13 cellular contexts compared by ENCODE assay signal in genomic region chr10:95475003-95475383, GRCh38.
DNase-seq lines count a peak whose midpoint lies in the region; TF ChIP-seq lines count a peak whose summit lies in the region.
"Had no signal": no experiment of that assay in that cellular context is flagged by ENCODE, and none has a peak within 500 bp of the region (broad histone marks: within the 10 kb centered on the region; RNA-seq: fewer than 3 reads in every experiment).

No MANE protein-coding gene starts in this region.

- H3K36me3 Mint-ChIP-seq in brain, result no peaks in the 10 kb centered on the region

- H3K9me3 ChIP-seq in hepatocyte (ENCODE audit: low read depth), result no peaks in the 10 kb centered on the region
- H3K9me3 ChIP-seq in sigmoid colon, result no peaks in the 10 kb centered on the region
- H3K9me3 ChIP-seq in SK-N-SH, result no peaks in the 10 kb centered on the region

- peak overlapping the region; percentile 85 for H3K27ac ChIP-seq in 22Rv1
- H3K27ac ChIP-seq in hepatocyte, result peak overlapping the region; percentile 90
- H3K27ac ChIP-seq in sigmoid colon, result peak overlapping the region; percentile 84 to 98 (median 90)
- no peak overlapping the region for H3K27ac ChIP-seq in SK-N-SH (ENCODE audit: low read depth in 2 of 2, low read length in 1 of 2)

- no peak for TF ChIP-seq CTCF in 22Rv1 (IDR thresholded peaks at IDR 0.05)
- no peak for TF ChIP-seq CTCF in brain (conservative IDR thresholded peaks at IDR 0.05)
- no peak for TF ChIP-seq CTCF in hepatocyte (IDR thresholded peaks at IDR 0.05; ENCODE audit: poor library complexity)
- no peak for TF ChIP-seq CTCF in sigmoid colon (IDR thresholded peaks at IDR 0.05)
- TF ChIP-seq CTCF in SK-N-SH (IDR thresholded peaks at IDR 0.05), result no peak

- H3K27me3 ChIP-seq in hepatocyte, result no peaks in the 10 kb centered on the region
- no peaks in the 10 kb centered on the region for H3K27me3 ChIP-seq in sigmoid colon
- H3K27me3 ChIP-seq in SK-N-SH (ENCODE audit: insufficient read depth), result no peaks in the 10 kb centered on the region

- H3K27ac Mint-ChIP-seq in brain, result peak overlapping the region; percentile 47 to 91 (median 85)
- H3K27ac Mint-ChIP-seq: activated CD4-positive, alpha-beta T cell treated with anti-CD3 and anti-CD28 coated beads, Interleukin-2, amount 10 ng/mL, durations not matched to agents 24 days and 14 days had no signal

- H3K4me2 ChIP-seq in hepatocyte, result peak overlapping the region; percentile 25
- H3K4me2 ChIP-seq in SK-N-SH, result no peak overlapping the region

- CTCF ChIA-PET in SK-N-SH (lab: Yijun Ruan, JAX), result interaction anchor here (1.2 kb wide), 1 partner anchor 29 kb away, joined by 4 read pairs; no protein-coding TSS in a partner anchor

- H4K20me1 ChIP-seq in hepatocyte (ENCODE audit: insufficient read depth, poor library complexity, severe bottlenecking), result no peaks in the 10 kb centered on the region
- H4K20me1 ChIP-seq in SK-N-SH (ENCODE audit: insufficient read depth), result no peaks in the 10 kb centered on the region

- DNase-seq in hepatocyte (ENCODE audit: low spot score), result no peak
- no peak for DNase-seq in sigmoid colon
- no peak for DNase-seq in NCI-H2196 (lab: John Stamatoyannopoulos, UW; ENCODE audit: unreplicated experiment)
- DNase-seq in NCI-H774 (lab: John Stamatoyannopoulos, UW), result no peak
- DNase-seq in SK-N-SH, result no peak
- no peak for DNase-seq in activated CD4-positive, alpha-beta T cell treated with anti-CD3 and anti-CD28 coated beads for 48 hours
- DNase-seq: ACHN; activated CD4-positive, alpha-beta T cell treated with anti-CD3 and anti-CD28 coated beads, Interleukin-2, amount 10 ng/mL, durations not matched to agents 24 days and 14 days; DMS 273 treated with DMSO at 0.1 percent for 48 hours; NCI-H187 treated with DMSO at 0.1 percent for 48 hours; T-helper 1 cell had no signal

- intact Hi-C loops in sigmoid colon (cut with DNase I), result loop anchor here (2.0 kb wide), 1 partner anchor 62 kb away; no protein-coding TSS in a partner anchor

- H3K36me3 ChIP-seq in hepatocyte (replicated peaks; ENCODE audit: insufficient read depth, low read depth) (no peaks in the 10 kb centered on the region), sigmoid colon (no peaks in the 10 kb centered on the region), SK-N-SH (replicated peaks in 1 of 2; ENCODE audit: control insufficient read depth in 1 of 2, insufficient read depth in 2 of 2, low read length in 1 of 2) (no peaks in the 10 kb centered on the region)

- TF ChIP-seq EP300 in sigmoid colon (IDR thresholded peaks at IDR 0.05) (no peak), SK-N-SH (IDR thresholded peaks at IDR 0.05; ENCODE audit: borderline replicate concordance in 1 of 2, low read depth in 1 of 2, low read length in 1 of 2) (no peak)

- POLR2A ChIA-PET in SK-N-SH (lab: Yijun Ruan, JAX), result no interaction called here

- H3K4me1 Mint-ChIP-seq in brain, result peaks cover 87% of the 10 kb centered on the region
- H3K4me1 Mint-ChIP-seq: activated CD4-positive, alpha-beta T cell treated with anti-CD3 and anti-CD28 coated beads, Interleukin-2, amount 10 ng/mL, durations not matched to agents 24 days and 14 days had no signal

- H3K9me2 ChIP-seq in hepatocyte (replicated peaks; ENCODE audit: insufficient read depth), result no peaks in the 10 kb centered on the region
- H3K9me2 ChIP-seq in SK-N-SH, result no peaks in the 10 kb centered on the region

- no peak overlapping the region for H3K9ac ChIP-seq in SK-N-SH

- no peak for TF ChIP-seq POLR2A in sigmoid colon (IDR thresholded peaks at IDR 0.05)

- H3K79me2 ChIP-seq in hepatocyte, result peaks cover 25% of the 10 kb centered on the region
- H3K79me2 ChIP-seq in SK-N-SH (ENCODE audit: insufficient read depth), result no peaks in the 10 kb centered on the region

- H3K4me1 ChIP-seq in hepatocyte (ENCODE audit: insufficient read depth) (peaks cover 74% of the 10 kb centered on the region), sigmoid colon (peaks cover 0 to 99% (median 99%) of the 10 kb centered on the region in 4 donors), SK-N-SH (ENCODE audit: control insufficient read depth in 1 of 2, insufficient read depth in 2 of 2, low read depth in 1 of 2, low read length in 1 of 2) (no peaks in the 10 kb centered on the region; a peak in 1 of 4 replicates)

- H2AFZ ChIP-seq in hepatocyte, result no peak overlapping the region
- no peak overlapping the region for H2AFZ ChIP-seq in SK-N-SH (ENCODE audit: low read depth)

- no peak overlapping the region for H3K4me3 ChIP-seq in hepatocyte
- no peak overlapping the region for H3K4me3 ChIP-seq in sigmoid colon
- H3K4me3 ChIP-seq in SK-N-SH (ENCODE audit: low read depth in 2 of 2, low read length in 1 of 2), result no peak overlapping the region

- no peak for TF ChIP-seq RAD21 in SK-N-SH (IDR thresholded peaks at IDR 0.05; ENCODE audit: low read length)

- H3K4me3 Mint-ChIP-seq in brain, result peak overlapping the region in 1 of 5 experiments; percentile 29
- H3K4me3 Mint-ChIP-seq: activated CD4-positive, alpha-beta T cell treated with anti-CD3 and anti-CD28 coated beads, Interleukin-2, amount 10 ng/mL, durations not matched to agents 24 days and 14 days had no signal

- no peaks in the 10 kb centered on the region for H3K27me3 Mint-ChIP-seq in brain

- H3F3A ChIP-seq in SK-N-SH (replicated peaks; ENCODE audit: insufficient read depth), result no peaks in the 10 kb centered on the region

- WGBS in hepatocyte (ENCODE audit: low lambda C conversion rate, missing lambda C conversion rate), result 90% methylated on average over 1 of the region's 1 CpG
- WGBS in sigmoid colon, 2 donors, result 25 to 74% methylated on average over 1 of the region's 1 CpG
- WGBS in SK-N-SH (ENCODE audit: low lambda C conversion rate), result 37% methylated on average over 1 of the region's 1 CpG

- H3K9me3 Mint-ChIP-seq in brain, result no peaks in the 10 kb centered on the region
- H3K9me3 Mint-ChIP-seq: activated CD4-positive, alpha-beta T cell treated with anti-CD3 and anti-CD28 coated beads, Interleukin-2, amount 10 ng/mL, durations not matched to agents 24 days and 14 days had no signal

TF ChIP-seq in SK-N-SH, 30 proteins besides CTCF, POLR2A, EP300 and RAD21:
- TF ChIP-seq JUND (IDR thresholded peaks at IDR 0.05), result no peak

Comparison
In these comparisons a context has a peak if more than half of its experiments do, and no peak if none do; other contexts are left out.
1. H3K27ac ChIP-seq: peak in 22Rv1 (single experiment), hepatocyte (single experiment) and sigmoid colon (4 of 4); none in SK-N-SH (0 of 2).